In the genomic region with DNA sequence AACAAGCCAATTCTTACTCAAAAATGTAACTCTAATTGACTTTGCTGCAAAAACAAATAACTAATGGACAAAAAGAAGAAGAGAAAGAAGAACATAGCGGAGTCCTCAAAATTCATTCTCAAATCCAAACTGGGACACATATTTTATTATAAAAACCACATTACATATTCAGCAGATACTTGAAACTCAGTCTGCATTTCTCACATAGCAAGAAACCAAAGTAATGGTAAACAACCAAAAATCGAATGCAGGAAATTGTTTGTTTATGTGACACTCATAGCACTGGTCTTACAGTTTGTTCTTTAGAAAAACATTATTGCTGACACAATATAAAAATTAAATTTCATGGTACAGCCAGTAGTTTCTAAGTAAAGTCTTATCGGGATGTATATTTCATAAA, we compare ENCODE assay signal across 32 cellular contexts.
"Had no signal": no experiment of that assay in that cellular context is flagged by ENCODE, and none has a peak within 500 bp of the region (broad histone marks: within the 10 kb centered on the region; RNA-seq: fewer than 3 reads in every experiment).

No MANE protein-coding gene starts in this region.

- H3K4me3 ChIP-seq: adrenal gland, body of pancreas, breast epithelium, Peyer's patch, SJSA1 had no signal

- H3K36me3 ChIP-seq: adrenal gland, breast epithelium, Peyer's patch, SJSA1 had no signal

- H3K27me3 Mint-ChIP-seq: activated CD4-positive, alpha-beta T cell treated with anti-CD3 and anti-CD28 coated beads for 36 hours; activated CD4-positive, alpha-beta T cell treated with anti-CD3 and anti-CD28 coated beads, Interleukin-2, amount 10 ng/mL, durations not matched to agents 7 days and 5 days; activated naive CD4-positive, alpha-beta T cell treated with anti-CD3 and anti-CD28 coated beads, Interleukin-2, amount 50 U/mL, for 24 hours; activated naive CD8-positive, alpha-beta T cell treated with anti-CD3 and anti-CD28 coated beads, Interleukin-2, amount 10 ng/mL, durations not matched to agents 7 days and 5 days; activated T-cell treated with anti-CD3 and anti-CD28 coated beads, Interleukin-2, amount 50 U/mL, for 24 hours had no signal

- H3K4me1 ChIP-seq: adrenal gland, body of pancreas, breast epithelium, Peyer's patch, SJSA1 had no signal

- H3K36me3 Mint-ChIP-seq: activated naive CD4-positive, alpha-beta T cell treated with anti-CD3 and anti-CD28 coated beads, Interleukin-2, amount 50 U/mL, for 24 hours; activated naive CD8-positive, alpha-beta T cell treated with anti-CD3 and anti-CD28 coated beads, Interleukin-2, amount 10 ng/mL, durations not matched to agents 7 days and 5 days had no signal

- FAIRE-seq: astrocyte, TTC549 had no signal

- H3K4me3 Mint-ChIP-seq: activated CD4-positive, alpha-beta T cell treated with anti-CD3 and anti-CD28 coated beads for 36 hours; activated CD4-positive, alpha-beta T cell treated with anti-CD3 and anti-CD28 coated beads, Interleukin-2, amount 10 ng/mL, durations not matched to agents 7 days and 5 days; activated CD8-positive, alpha-beta T cell treated with anti-CD3 and anti-CD28 coated beads, Interleukin-2, amount 10 ng/mL, durations not matched to agents 7 days and 5 days; activated naive CD4-positive, alpha-beta T cell treated with anti-CD3 and anti-CD28 coated beads, Interleukin-2, amount 50 U/mL, for 24 hours; activated naive CD8-positive, alpha-beta T cell treated with anti-CD3 and anti-CD28 coated beads, Interleukin-2, amount 10 ng/mL, durations not matched to agents 7 days and 5 days; activated T-cell treated with anti-CD3 and anti-CD28 coated beads, Interleukin-2, amount 50 U/mL, for 24 hours; T-helper 1 cell treated with Interleukin-12 subunit alpha and Interleukin-12 subunit beta and Interleukin-4 antibody, amounts not matched to agents 30 μg/mL and 1 μg/mL, for 36 hours; T-helper 2 cell treated with Interferon-gamma antibody and Interleukin-4, amounts not matched to agents 5 μg/mL and 100 μg/mL, for 36 hours had no signal

- H3K9me3 Mint-ChIP-seq: activated CD4-positive, alpha-beta T cell treated with anti-CD3 and anti-CD28 coated beads, Interleukin-2, amount 10 ng/mL, durations not matched to agents 7 days and 5 days; T-helper 1 cell treated with Interleukin-12 subunit alpha and Interleukin-12 subunit beta and Interleukin-4 antibody, amounts not matched to agents 30 μg/mL and 1 μg/mL, for 36 hours had no signal

- ATAC-seq: activated CD4-positive, alpha-beta T cell treated with anti-CD3 and anti-CD28 coated beads for 36 hours; activated CD4-positive, CD25-positive, alpha-beta regulatory T cell treated with anti-CD3 and anti-CD28 coated beads, Interleukin-2, amount 50 U/mL, for 24 hours; activated CD8-positive, alpha-beta T cell treated with anti-CD3 and anti-CD28 coated beads, Interleukin-2, amount 10 ng/mL, durations not matched to agents 7 days and 5 days; body of pancreas had no signal

- H3K9me3 ChIP-seq: adrenal gland, body of pancreas, breast epithelium, Peyer's patch, SJSA1, SK-N-SH had no signal

- H3K9ac ChIP-seq: SK-N-SH had no signal

- DNase-seq: activated CD4-positive, alpha-beta T cell treated with anti-CD3 and anti-CD28 coated beads for 36 hours; activated CD4-positive, alpha-beta T cell treated with anti-CD3 and anti-CD28 coated beads, Interleukin-2, amount 10 ng/mL, durations not matched to agents 7 days and 5 days; activated CD4-positive, alpha-beta T cell treated with anti-CD3 and anti-CD28 coated beads, Interleukin-2, amount 50 U/mL, for 48 hours; activated CD8-positive, alpha-beta T cell treated with anti-CD3 and anti-CD28 coated beads, Interleukin-2, amount 10 ng/mL, durations not matched to agents 7 days and 5 days; activated gamma-delta T cell; activated naive CD4-positive, alpha-beta T cell treated with Interleukin-2 at 50 U/mL for 16 hours; activated naive CD8-positive, alpha-beta T cell treated with anti-CD3 and anti-CD28 coated beads, Interleukin-2, amount 10 ng/mL, durations not matched to agents 7 days and 5 days; activated T-cell treated with anti-CD3 and anti-CD28 coated beads, Interleukin-2, amount 50 U/mL, for 24 hours; adrenal gland; body of pancreas; Kasumi-1; MM.1S; MV-4-11; NCI-H1092; NCI-H1436 treated with DMSO at 0.1 percent for 48 hours; NCI-H1694 treated with DMSO at 0.1 percent for 48 hours; NCI-H2029; NCI-H345; NCI-H524 treated with DMSO at 0.1 percent for 48 hours; Peyer's patch; RPMI8226; SHP77 treated with DMSO at 0.1 percent for 48 hours; SK-N-SH had no signal

- H3K27me3 ChIP-seq: adrenal gland, body of pancreas, breast epithelium, Peyer's patch, SJSA1 had no signal

- H3K4me2 ChIP-seq: SK-N-SH had no signal

- H3K4me1 Mint-ChIP-seq: activated CD4-positive, alpha-beta T cell treated with anti-CD3 and anti-CD28 coated beads for 36 hours; activated CD4-positive, alpha-beta T cell treated with anti-CD3 and anti-CD28 coated beads, Interleukin-2, amount 10 ng/mL, durations not matched to agents 7 days and 5 days; activated naive CD4-positive, alpha-beta T cell treated with anti-CD3 and anti-CD28 coated beads, Interleukin-2, amount 50 U/mL, for 24 hours; activated naive CD8-positive, alpha-beta T cell treated with anti-CD3 and anti-CD28 coated beads, Interleukin-2, amount 10 ng/mL, durations not matched to agents 7 days and 5 days had no signal

- H3K27ac Mint-ChIP-seq: activated CD4-positive, alpha-beta T cell treated with anti-CD3 and anti-CD28 coated beads for 36 hours; activated CD4-positive, alpha-beta T cell treated with anti-CD3 and anti-CD28 coated beads, Interleukin-2, amount 10 ng/mL, durations not matched to agents 7 days and 5 days; activated CD8-positive, alpha-beta T cell treated with anti-CD3 and anti-CD28 coated beads, Interleukin-2, amount 10 ng/mL, durations not matched to agents 7 days and 5 days; activated naive CD4-positive, alpha-beta T cell treated with anti-CD3 and anti-CD28 coated beads, Interleukin-2, amount 50 U/mL, for 24 hours; activated naive CD8-positive, alpha-beta T cell treated with anti-CD3 and anti-CD28 coated beads, Interleukin-2, amount 10 ng/mL, durations not matched to agents 7 days and 5 days; activated T-cell treated with anti-CD3 and anti-CD28 coated beads, Interleukin-2, amount 50 U/mL, for 24 hours; activated T-helper 2 cell treated with anti-CD3 and anti-CD28 coated beads, Interferon-gamma antibody, Interleukin-2, Interleukin-4, amounts not matched to agents 10 μg/mL and 5 μg/mL and 100 μg/mL, durations not matched to agents 14 hours and 24 hours and 36 hours; T-helper 1 cell treated with Interleukin-12 subunit alpha and Interleukin-12 subunit beta and Interleukin-4 antibody, amounts not matched to agents 30 μg/mL and 1 μg/mL, for 36 hours; T-helper 2 cell treated with Interferon-gamma antibody and Interleukin-4, amounts not matched to agents 5 μg/mL and 100 μg/mL, for 36 hours had no signal

- H3K27ac ChIP-seq: adrenal gland, body of pancreas, breast epithelium, Peyer's patch, SJSA1 had no signal
